10 cellular contexts compared by ENCODE assay signal in the genomic region with DNA sequence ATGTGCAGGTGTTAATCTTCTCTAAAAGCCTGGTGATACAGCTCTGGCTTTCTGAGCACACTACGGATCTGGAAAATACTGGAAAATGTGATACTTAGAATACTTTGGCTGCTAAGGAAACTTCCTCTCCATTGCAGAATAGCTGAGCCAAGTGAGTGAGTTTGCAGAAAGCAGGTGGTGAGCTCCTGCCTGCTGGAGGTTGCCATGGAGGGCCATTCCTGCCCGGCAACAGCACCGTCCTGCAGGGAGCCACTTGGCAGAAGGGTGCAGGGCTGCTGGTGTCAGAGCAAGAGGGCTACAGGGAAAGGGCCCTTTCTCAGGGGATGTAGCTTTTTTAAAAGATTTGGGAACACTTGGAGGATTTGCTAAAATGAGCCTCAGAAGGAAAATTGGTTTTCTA. TPM values are rescaled to one million over a fixed set of nuclear protein-coding genes. Genes with fewer than 3 reads are reported as not detected.
DNase-seq lines count a peak whose midpoint lies in the region; ATAC-seq and TF ChIP-seq lines count a peak whose summit lies in the region.
"Had no signal": no experiment of that assay in that cellular context is flagged by ENCODE, and none has a peak within 500 bp of the region (broad histone marks: within the 10 kb centered on the region; RNA-seq: fewer than 3 reads in every experiment).

No MANE protein-coding gene starts in this region.

- peak overlapping the region; percentile 29 for H3K27ac Mint-ChIP-seq in activated naive CD8-positive, alpha-beta T cell treated with anti-CD3 and anti-CD28 coated beads for 36 hours
- H3K27ac Mint-ChIP-seq in memory B cell, result peak overlapping the region; percentile 35

- no peaks in the 10 kb centered on the region for H3K4me1 ChIP-seq in prostate gland (replicated peaks)

- H3K4me1 Mint-ChIP-seq in activated naive CD8-positive, alpha-beta T cell treated with anti-CD3 and anti-CD28 coated beads for 36 hours, result peaks cover 11% of the 10 kb centered on the region
- H3K4me1 Mint-ChIP-seq in memory B cell, result no peaks in the 10 kb centered on the region

- no peak for TF ChIP-seq POLR2A in prostate gland (IDR thresholded peaks at IDR 0.05)

- no peaks in the 10 kb centered on the region for H3K27me3 Mint-ChIP-seq in activated naive CD8-positive, alpha-beta T cell treated with anti-CD3 and anti-CD28 coated beads for 36 hours
- H3K27me3 Mint-ChIP-seq in memory B cell, result no peaks in the 10 kb centered on the region

- no peaks in the 10 kb centered on the region for H3K9me3 ChIP-seq in prostate gland
- H3K9me3 ChIP-seq: MG63 had no signal

- no peak overlapping the region for H3K4me3 Mint-ChIP-seq in activated naive CD8-positive, alpha-beta T cell treated with anti-CD3 and anti-CD28 coated beads for 36 hours
- no peak overlapping the region for H3K4me3 Mint-ChIP-seq in memory B cell

- ATAC-seq in memory B cell (ENCODE audit: low read depth) (no peak), HG02610 (IDR thresholded peaks at IDR 0.05; ENCODE audit: unreplicated experiment) (no peak)

- peaks cover 41% of the 10 kb centered on the region for H3K36me3 Mint-ChIP-seq in activated naive CD8-positive, alpha-beta T cell treated with anti-CD3 and anti-CD28 coated beads for 36 hours
- peaks cover 36% of the 10 kb centered on the region for H3K36me3 Mint-ChIP-seq in memory B cell

- peaks cover 15 to 19% of the 10 kb centered on the region in 2 donors for H3K36me3 ChIP-seq in prostate gland

- H3K4me3 ChIP-seq in AG10803 (ENCODE audit: low read length) (no peak overlapping the region), prostate gland (no peak overlapping the region)
- H3K4me3 ChIP-seq: MG63 had no signal

- H3K27me3 ChIP-seq in prostate gland (replicated peaks; ENCODE audit: insufficient read depth), result no peaks in the 10 kb centered on the region
- H3K27me3 ChIP-seq: MG63 had no signal

- DNase-seq in AG10803 (ENCODE audit: low read depth) (peak; percentile 9), NCI-H1092 (lab: John Stamatoyannopoulos, UW) (peak; percentile 59), memory B cell (ENCODE audit: low spot score in 2 of 2) (no peak), HuH-7.5 (ENCODE audit: low spot score) (no peak), prostate gland (ENCODE audit: low spot score) (no peak)
- DNase-seq in activated naive CD8-positive, alpha-beta T cell treated with anti-CD3 and anti-CD28 coated beads for 36 hours, result no peak
- DNase-seq in stimulated activated CD4-positive, alpha-beta T cell treated with anti-CD3 and anti-CD28 coated beads, Interleukin-2, amount 100 ng/mL, for 48 hours, result no peak
- DNase-seq: activated effector memory CD4-positive, alpha-beta T cell treated with Interleukin-2 at 50 U/mL for 16 hours; MG63 had no signal

- TF ChIP-seq CTCF in AG10803 (conservative IDR thresholded peaks at IDR 0.05; ENCODE audit: low read length) (no peak), prostate gland (IDR thresholded peaks at IDR 0.05) (no peak)

- no peaks in the 10 kb centered on the region for H3K9me3 Mint-ChIP-seq in activated naive CD8-positive, alpha-beta T cell treated with anti-CD3 and anti-CD28 coated beads for 36 hours
- no peaks in the 10 kb centered on the region for H3K9me3 Mint-ChIP-seq in memory B cell

- WGBS in prostate gland, result 46% methylated on average over 3 of the region's 3 CpGs

- intact Hi-C loops in prostate gland (cut with DNase I), result no loop called here

- no peak overlapping the region for H3K27ac ChIP-seq in prostate gland

RNA-seq across cellular contexts. Expression of a gene that starts 40.7 kb away (rescaled TPM):
- total RNA-seq in activated naive CD8-positive, alpha-beta T cell treated with anti-CD3 and anti-CD28 coated beads for 36 hours, result 10 to 100 TPM; 27.3 to 34.7 TPM
- total RNA-seq in prostate gland, result 10 to 100 TPM; 43.1 to 76.2 TPM

RNA-seq across cellular contexts. Expression of a gene that starts 48.0 kb away (rescaled TPM):
- total RNA-seq in activated naive CD8-positive, alpha-beta T cell treated with anti-CD3 and anti-CD28 coated beads for 36 hours, result 100 to 1,000 TPM; 333 to 343 TPM
- total RNA-seq in prostate gland, result 10 to 100 TPM; 13.8 to 87.4 TPM

Comparison
In these comparisons a context has a peak if more than half of its experiments do, and no peak if none do; other contexts are left out.
1. DNase-seq: peak in AG10803 (single experiment) and NCI-H1092 (single experiment); none in activated naive CD8-positive, alpha-beta T cell treated with anti-CD3 and anti-CD28 coated beads for 36 hours (single experiment), memory B cell (0 of 2), HuH-7.5 (single experiment), stimulated activated CD4-positive, alpha-beta T cell treated with anti-CD3 and anti-CD28 coated beads, Interleukin-2, amount 100 ng/mL, for 48 hours (0 of 2) and prostate gland (single experiment).